ENCODE assay signal across 29 cellular contexts in the genomic region with DNA sequence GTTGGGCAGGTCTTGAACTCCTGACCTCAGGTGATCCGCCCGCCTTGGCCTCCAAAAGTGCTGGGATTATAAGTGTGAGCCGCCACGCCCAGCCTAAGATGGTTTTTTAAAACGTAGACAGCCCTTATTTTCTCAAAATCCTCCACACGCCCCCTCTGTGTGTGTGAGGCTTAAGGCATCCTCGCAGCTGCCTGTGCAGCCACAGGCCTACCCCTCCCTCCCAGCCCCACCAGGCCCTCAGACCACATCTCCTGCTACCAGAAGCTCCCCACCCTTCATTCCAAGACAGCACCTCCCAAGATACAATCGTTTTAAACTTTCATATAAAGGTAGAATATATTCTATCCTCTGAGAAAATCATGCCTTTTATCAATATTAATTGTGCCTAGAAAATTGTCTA.
"Had no signal": no experiment of that assay in that cellular context is flagged by ENCODE, and none has a peak within 500 bp of the region (broad histone marks: within the 10 kb centered on the region; RNA-seq: fewer than 3 reads in every experiment).

No MANE protein-coding gene starts in this region.

- H3K27me3 ChIP-seq: adrenal gland, body of pancreas had no signal

- H3K36me3 Mint-ChIP-seq: activated naive CD8-positive, alpha-beta T cell treated with anti-CD3 and anti-CD28 coated beads for 36 hours had no signal

- H3K27me3 Mint-ChIP-seq: activated CD4-positive, alpha-beta memory T cell treated with anti-CD3 and anti-CD28 coated beads, Interleukin-2, amount 10 ng/mL, durations not matched to agents 7 days and 5 days; activated CD4-positive, alpha-beta T cell treated with anti-CD3 and anti-CD28 coated beads for 36 hours; activated CD4-positive, alpha-beta T cell treated with anti-CD3 and anti-CD28 coated beads, Interleukin-2, amount 10 ng/mL, durations not matched to agents 7 days and 5 days; activated naive CD8-positive, alpha-beta T cell treated with anti-CD3 and anti-CD28 coated beads for 36 hours; activated naive CD8-positive, alpha-beta T cell treated with anti-CD3 and anti-CD28 coated beads, Interleukin-2, amount 50 U/mL, for 24 hours; activated T-cell treated with anti-CD3 and anti-CD28 coated beads, Interleukin-2, amount 50 U/mL, for 24 hours; T-helper 17 cell had no signal

- H3K9me3 Mint-ChIP-seq: activated CD4-positive, alpha-beta memory T cell treated with anti-CD3 and anti-CD28 coated beads, Interleukin-2, amount 10 ng/mL, durations not matched to agents 7 days and 5 days; activated CD4-positive, alpha-beta T cell treated with anti-CD3 and anti-CD28 coated beads, Interleukin-2, amount 10 ng/mL, durations not matched to agents 7 days and 5 days; activated naive CD8-positive, alpha-beta T cell treated with anti-CD3 and anti-CD28 coated beads for 36 hours; activated naive CD8-positive, alpha-beta T cell treated with anti-CD3 and anti-CD28 coated beads, Interleukin-2, amount 50 U/mL, for 24 hours; activated T-cell treated with anti-CD3 and anti-CD28 coated beads, Interleukin-2, amount 50 U/mL, for 24 hours; activated T-cell treated with anti-CD3 and anti-CD28 coated beads, Interleukin-2, amount 50 U/mL, for 72 hours; T-helper 2 cell treated with Interferon-gamma antibody and Interleukin-4, amounts not matched to agents 5 μg/mL and 100 μg/mL, for 36 hours had no signal

- H3K36me3 ChIP-seq: adrenal gland had no signal

- H3K27ac Mint-ChIP-seq: activated CD4-positive, alpha-beta memory T cell treated with anti-CD3 and anti-CD28 coated beads, Interleukin-2, amount 10 ng/mL, durations not matched to agents 7 days and 5 days; activated CD4-positive, alpha-beta T cell treated with anti-CD3 and anti-CD28 coated beads for 36 hours; activated CD4-positive, alpha-beta T cell treated with anti-CD3 and anti-CD28 coated beads, Interleukin-2, amount 10 ng/mL, durations not matched to agents 7 days and 5 days; activated naive CD8-positive, alpha-beta T cell treated with anti-CD3 and anti-CD28 coated beads for 36 hours; activated naive CD8-positive, alpha-beta T cell treated with anti-CD3 and anti-CD28 coated beads, Interleukin-2, amount 50 U/mL, for 24 hours; activated T-cell treated with anti-CD3 and anti-CD28 coated beads, Interleukin-2, amount 50 U/mL, for 24 hours; activated T-cell treated with anti-CD3 and anti-CD28 coated beads, Interleukin-2, amount 50 U/mL, for 72 hours; T-helper 17 cell; T-helper 2 cell treated with Interferon-gamma antibody and Interleukin-4, amounts not matched to agents 5 μg/mL and 100 μg/mL, for 36 hours had no signal

- ATAC-seq: activated CD4-positive, alpha-beta T cell treated with anti-CD3 and anti-CD28 coated beads for 36 hours; activated naive CD8-positive, alpha-beta T cell treated with anti-CD3 and anti-CD28 coated beads, Interleukin-2, amount 50 U/mL, for 24 hours; activated T-cell treated with anti-CD3 and anti-CD28 coated beads, Interleukin-2, amount 50 U/mL, for 72 hours; body of pancreas; esophagus mucosa; T-helper 17 cell had no signal

- H3K9me3 ChIP-seq: adrenal gland, body of pancreas had no signal

- DNase-seq: activated CD4-positive, alpha-beta memory T cell treated with anti-CD3 and anti-CD28 coated beads, Interleukin-2, amount 10 ng/mL, durations not matched to agents 7 days and 5 days; activated CD4-positive, alpha-beta T cell treated with anti-CD3 and anti-CD28 coated beads for 36 hours; activated CD4-positive, alpha-beta T cell treated with anti-CD3 and anti-CD28 coated beads, Interleukin-2, amount 10 ng/mL, durations not matched to agents 7 days and 5 days; activated CD4-positive, alpha-beta T cell treated with anti-CD3 and anti-CD28 coated beads, Interleukin-2, amount 50 U/mL, for 4 hours; activated CD4-positive, CD25-positive, alpha-beta regulatory T cell; activated CD4-positive, CD25-positive, alpha-beta regulatory T cell treated with anti-CD3 and anti-CD28 coated beads, Interleukin-2, amount 50 U/mL, for 72 hours; activated CD8-positive, alpha-beta memory T cell treated with anti-CD3 and anti-CD28 coated beads, Interleukin-2, amount 50 U/mL, for 48 hours; activated gamma-delta T cell; activated naive CD4-positive, alpha-beta T cell; activated naive CD4-positive, alpha-beta T cell treated with anti-CD3 and anti-CD28 coated beads, Interleukin-2, amount 50 U/mL, for 16 hours; activated naive CD8-positive, alpha-beta T cell treated with anti-CD3 and anti-CD28 coated beads for 36 hours; activated naive CD8-positive, alpha-beta T cell treated with anti-CD3 and anti-CD28 coated beads, Interleukin-2, amount 50 U/mL, for 24 hours; activated T-cell treated with anti-CD3 and anti-CD28 coated beads for 4 hours; activated T-cell treated with anti-CD3 and anti-CD28 coated beads, Interleukin-2, amount 50 U/mL, for 24 hours; activated T-cell treated with anti-CD3 and anti-CD28 coated beads, Interleukin-2, amount 50 U/mL, for 72 hours; adrenal gland; amygdala; body of pancreas; caudate nucleus; cortex of kidney; effector CD8-positive, alpha-beta T cell; foreskin fibroblast; T-helper 1 cell; T-helper 17 cell; T1000 had no signal

- H3K4me3 Mint-ChIP-seq: activated CD4-positive, alpha-beta memory T cell treated with anti-CD3 and anti-CD28 coated beads, Interleukin-2, amount 10 ng/mL, durations not matched to agents 7 days and 5 days; activated CD4-positive, alpha-beta T cell treated with anti-CD3 and anti-CD28 coated beads for 36 hours; activated CD4-positive, alpha-beta T cell treated with anti-CD3 and anti-CD28 coated beads, Interleukin-2, amount 10 ng/mL, durations not matched to agents 7 days and 5 days; activated naive CD8-positive, alpha-beta T cell treated with anti-CD3 and anti-CD28 coated beads for 36 hours; activated naive CD8-positive, alpha-beta T cell treated with anti-CD3 and anti-CD28 coated beads, Interleukin-2, amount 50 U/mL, for 24 hours; activated T-cell treated with anti-CD3 and anti-CD28 coated beads, Interleukin-2, amount 50 U/mL, for 24 hours; activated T-cell treated with anti-CD3 and anti-CD28 coated beads, Interleukin-2, amount 50 U/mL, for 72 hours; T-helper 17 cell; T-helper 2 cell treated with Interferon-gamma antibody and Interleukin-4, amounts not matched to agents 5 μg/mL and 100 μg/mL, for 36 hours had no signal

- FAIRE-seq: colon, frontal cortex had no signal

- H3K27ac ChIP-seq: adrenal gland, body of pancreas had no signal

- H3K4me1 Mint-ChIP-seq: activated CD4-positive, alpha-beta memory T cell treated with anti-CD3 and anti-CD28 coated beads, Interleukin-2, amount 10 ng/mL, durations not matched to agents 7 days and 5 days; activated CD4-positive, alpha-beta T cell treated with anti-CD3 and anti-CD28 coated beads for 36 hours; activated CD4-positive, alpha-beta T cell treated with anti-CD3 and anti-CD28 coated beads, Interleukin-2, amount 10 ng/mL, durations not matched to agents 7 days and 5 days; activated naive CD8-positive, alpha-beta T cell treated with anti-CD3 and anti-CD28 coated beads for 36 hours; activated naive CD8-positive, alpha-beta T cell treated with anti-CD3 and anti-CD28 coated beads, Interleukin-2, amount 50 U/mL, for 24 hours; T-helper 17 cell had no signal

- H3K4me1 ChIP-seq: adrenal gland, body of pancreas had no signal

- H3K4me3 ChIP-seq: adrenal gland, body of pancreas had no signal
